In the genomic region with DNA sequence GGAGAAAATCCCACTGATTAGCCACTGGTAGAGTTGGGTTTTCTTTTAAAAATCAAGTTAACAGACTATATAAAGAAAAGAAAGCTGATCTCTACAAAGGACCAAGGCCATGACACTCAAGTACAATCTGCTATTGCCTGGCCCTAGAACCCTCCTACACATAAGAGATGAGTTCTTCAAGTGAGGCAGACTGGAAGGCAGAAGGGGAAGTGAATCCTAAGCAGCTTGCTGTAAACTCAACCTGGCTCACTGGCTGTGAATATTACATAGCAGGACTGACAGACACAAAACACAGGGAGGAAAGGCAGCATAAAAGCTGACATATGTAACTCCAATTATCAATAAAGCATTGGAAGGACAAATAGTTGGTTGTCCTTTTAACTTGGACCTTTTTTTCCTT, we compare ENCODE assay signal across 9 cellular contexts.
DNase-seq lines count a peak whose midpoint lies in the region; ATAC-seq, FAIRE-seq and TF ChIP-seq lines count a peak whose summit lies in the region.
"Had no signal": no experiment of that assay in that cellular context is flagged by ENCODE, and none has a peak within 500 bp of the region (broad histone marks: within the 10 kb centered on the region; RNA-seq: fewer than 3 reads in every experiment).

No MANE protein-coding gene starts in this region.

- CTCF ChIA-PET in WTC11 (lab: Charles Lee), result no interaction called here

- peaks cover 47% of the 10 kb centered on the region for H3K36me3 Mint-ChIP-seq in WTC11
- H3K36me3 Mint-ChIP-seq in activated CD4-positive, alpha-beta T cell treated with anti-CD3 and anti-CD28 coated beads, Interleukin-2, amount 10 ng/mL, durations not matched to agents 24 days and 14 days (ENCODE audit: low read depth), result peaks cover 44% of the 10 kb centered on the region

- H3K27ac Mint-ChIP-seq in WTC11, result peak overlapping the region; percentile 33; the same call in 1 of the 2 replicates
- H3K27ac Mint-ChIP-seq in activated CD4-positive, alpha-beta T cell treated with anti-CD3 and anti-CD28 coated beads, Interleukin-2, amount 10 ng/mL, durations not matched to agents 24 days and 14 days, result no peak overlapping the region

- H3K36me3 ChIP-seq in WERI-Rb-1, result peaks cover 33% of the 10 kb centered on the region

- POLR2A ChIA-PET in WTC11 (lab: Charles Lee), result no interaction called here

- no peaks in the 10 kb centered on the region for H3K9me3 ChIP-seq in WERI-Rb-1 (ENCODE audit: severe bottlenecking)

- ATAC-seq in GM21381 (IDR thresholded peaks at IDR 0.05; ENCODE audit: unreplicated experiment) (peak; percentile 82), HG03159 (IDR thresholded peaks at IDR 0.05; ENCODE audit: unreplicated experiment) (peak; percentile 84), WTC11 (no peak)

- no peaks in the 10 kb centered on the region for H3K4me1 Mint-ChIP-seq in WTC11
- H3K4me1 Mint-ChIP-seq in activated CD4-positive, alpha-beta T cell treated with anti-CD3 and anti-CD28 coated beads, Interleukin-2, amount 10 ng/mL, durations not matched to agents 24 days and 14 days, result peaks cover 29% of the 10 kb centered on the region

- FAIRE-seq in GM18507 (lab: Jason Lieb, UNC), result peak; percentile 86

- no peak overlapping the region for H3K4me3 ChIP-seq in WERI-Rb-1 (ENCODE audit: low read depth, low read length)
- H3K4me3 ChIP-seq: SK-N-MC had no signal

- DNase-seq in GM18507 (ENCODE audit: extremely low spot score, insufficient read length, low read depth), result no peak
- no peak for DNase-seq in WTC11 (ENCODE audit: low spot score)
- DNase-seq in activated CD4-positive, alpha-beta T cell treated with anti-CD3 and anti-CD28 coated beads, Interleukin-2, amount 10 ng/mL, durations not matched to agents 24 days and 14 days, result no peak
- DNase-seq in WERI-Rb-1, result no peak
- DNase-seq in NCI-H1436 (lab: John Stamatoyannopoulos, UW), result no peak
- DNase-seq in NCI-H524 (lab: John Stamatoyannopoulos, UW), result no peak

- intact Hi-C loops in activated CD4-positive, alpha-beta T cell treated with anti-CD3 and anti-CD28 coated beads, Interleukin-2, amount 10 ng/mL, durations not matched to agents 24 days and 14 days (cut with micrococcal nuclease), result loop anchor here (10.0 kb wide), 1 partner anchor 52 kb away; no protein-coding TSS in a partner anchor

- TF ChIP-seq CTCF in WTC11 (IDR thresholded peaks at IDR 0.05) (no peak), WERI-Rb-1 (IDR thresholded peaks at IDR 0.05; ENCODE audit: low read depth, low read length) (no peak)

- no peak overlapping the region for H3K27ac ChIP-seq in WERI-Rb-1
- H3K27ac ChIP-seq: SK-N-MC had no signal

- H3K27me3 ChIP-seq in WERI-Rb-1 (ENCODE audit: insufficient read depth, low read depth, severe bottlenecking), result no peaks in the 10 kb centered on the region

- no peaks in the 10 kb centered on the region for H3K27me3 Mint-ChIP-seq in WTC11 (ENCODE audit: low read depth)
- no peaks in the 10 kb centered on the region for H3K27me3 Mint-ChIP-seq in activated CD4-positive, alpha-beta T cell treated with anti-CD3 and anti-CD28 coated beads, Interleukin-2, amount 10 ng/mL, durations not matched to agents 24 days and 14 days

- H3K4me3 Mint-ChIP-seq in WTC11, result no peak overlapping the region
- H3K4me3 Mint-ChIP-seq in activated CD4-positive, alpha-beta T cell treated with anti-CD3 and anti-CD28 coated beads, Interleukin-2, amount 10 ng/mL, durations not matched to agents 24 days and 14 days, result no peak overlapping the region

- peaks cover 7% of the 10 kb centered on the region for H3K9me3 Mint-ChIP-seq in WTC11
- H3K9me3 Mint-ChIP-seq in activated CD4-positive, alpha-beta T cell treated with anti-CD3 and anti-CD28 coated beads, Interleukin-2, amount 10 ng/mL, durations not matched to agents 24 days and 14 days, result no peaks in the 10 kb centered on the region

TF ChIP-seq in WTC11, 78 proteins besides CTCF, POLR2A, EP300 and RAD21:
- no peak for TF ChIP-seq MXD4 (CRISPR knock-in tag; IDR thresholded peaks at IDR 0.05; ENCODE audit: borderline replicate concordance)
- no peak for TF ChIP-seq ATF6 (CRISPR knock-in tag; IDR thresholded peaks at IDR 0.05)
- TF ChIP-seq ELF4 (CRISPR knock-in tag; IDR thresholded peaks at IDR 0.05; ENCODE audit: low read depth), result no peak
- TF ChIP-seq ETV6 (CRISPR knock-in tag; IDR thresholded peaks at IDR 0.05), result no peak
- no peak for TF ChIP-seq ZNF671 (CRISPR knock-in tag; IDR thresholded peaks at IDR 0.05)
- no peak for TF ChIP-seq NFYB (CRISPR knock-in tag; conservative IDR thresholded peaks at IDR 0.05; ENCODE audit: low read depth)
- no peak for TF ChIP-seq PRRX2 (CRISPR knock-in tag; IDR thresholded peaks at IDR 0.05)
- TF ChIP-seq, protein P1, sequence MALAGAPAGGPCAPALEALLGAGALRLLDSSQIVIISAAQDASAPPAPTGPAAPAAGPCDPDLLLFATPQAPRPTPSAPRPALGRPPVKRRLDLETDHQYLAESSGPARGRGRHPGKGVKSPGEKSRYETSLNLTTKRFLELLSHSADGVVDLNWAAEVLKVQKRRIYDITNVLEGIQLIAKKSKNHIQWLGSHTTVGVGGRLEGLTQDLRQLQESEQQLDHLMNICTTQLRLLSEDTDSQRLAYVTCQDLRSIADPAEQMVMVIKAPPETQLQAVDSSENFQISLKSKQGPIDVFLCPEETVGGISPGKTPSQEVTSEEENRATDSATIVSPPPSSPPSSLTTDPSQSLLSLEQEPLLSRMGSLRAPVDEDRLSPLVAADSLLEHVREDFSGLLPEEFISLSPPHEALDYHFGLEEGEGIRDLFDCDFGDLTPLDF (CRISPR knock-in tag; IDR thresholded peaks at IDR 0.05), result no peak
- TF ChIP-seq IRF2 (CRISPR knock-in tag; IDR thresholded peaks at IDR 0.05; ENCODE audit: borderline replicate concordance, low read depth), result no peak
- TF ChIP-seq, protein P2, sequence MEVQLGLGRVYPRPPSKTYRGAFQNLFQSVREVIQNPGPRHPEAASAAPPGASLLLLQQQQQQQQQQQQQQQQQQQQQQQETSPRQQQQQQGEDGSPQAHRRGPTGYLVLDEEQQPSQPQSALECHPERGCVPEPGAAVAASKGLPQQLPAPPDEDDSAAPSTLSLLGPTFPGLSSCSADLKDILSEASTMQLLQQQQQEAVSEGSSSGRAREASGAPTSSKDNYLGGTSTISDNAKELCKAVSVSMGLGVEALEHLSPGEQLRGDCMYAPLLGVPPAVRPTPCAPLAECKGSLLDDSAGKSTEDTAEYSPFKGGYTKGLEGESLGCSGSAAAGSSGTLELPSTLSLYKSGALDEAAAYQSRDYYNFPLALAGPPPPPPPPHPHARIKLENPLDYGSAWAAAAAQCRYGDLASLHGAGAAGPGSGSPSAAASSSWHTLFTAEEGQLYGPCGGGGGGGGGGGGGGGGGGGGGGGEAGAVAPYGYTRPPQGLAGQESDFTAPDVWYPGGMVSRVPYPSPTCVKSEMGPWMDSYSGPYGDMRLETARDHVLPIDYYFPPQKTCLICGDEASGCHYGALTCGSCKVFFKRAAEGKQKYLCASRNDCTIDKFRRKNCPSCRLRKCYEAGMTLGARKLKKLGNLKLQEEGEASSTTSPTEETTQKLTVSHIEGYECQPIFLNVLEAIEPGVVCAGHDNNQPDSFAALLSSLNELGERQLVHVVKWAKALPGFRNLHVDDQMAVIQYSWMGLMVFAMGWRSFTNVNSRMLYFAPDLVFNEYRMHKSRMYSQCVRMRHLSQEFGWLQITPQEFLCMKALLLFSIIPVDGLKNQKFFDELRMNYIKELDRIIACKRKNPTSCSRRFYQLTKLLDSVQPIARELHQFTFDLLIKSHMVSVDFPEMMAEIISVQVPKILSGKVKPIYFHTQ (CRISPR knock-in tag; IDR thresholded peaks at IDR 0.05), result no peak
- no peak for TF ChIP-seq MYBL2 (CRISPR knock-in tag; IDR thresholded peaks at IDR 0.05)
- TF ChIP-seq ERG (CRISPR knock-in tag; IDR thresholded peaks at IDR 0.05), result no peak
- TF ChIP-seq ZBTB21 (CRISPR knock-in tag; IDR thresholded peaks at IDR 0.05; ENCODE audit: borderline replicate concordance), result no peak
